26 cellular contexts compared by ENCODE assay signal in the genomic region with DNA sequence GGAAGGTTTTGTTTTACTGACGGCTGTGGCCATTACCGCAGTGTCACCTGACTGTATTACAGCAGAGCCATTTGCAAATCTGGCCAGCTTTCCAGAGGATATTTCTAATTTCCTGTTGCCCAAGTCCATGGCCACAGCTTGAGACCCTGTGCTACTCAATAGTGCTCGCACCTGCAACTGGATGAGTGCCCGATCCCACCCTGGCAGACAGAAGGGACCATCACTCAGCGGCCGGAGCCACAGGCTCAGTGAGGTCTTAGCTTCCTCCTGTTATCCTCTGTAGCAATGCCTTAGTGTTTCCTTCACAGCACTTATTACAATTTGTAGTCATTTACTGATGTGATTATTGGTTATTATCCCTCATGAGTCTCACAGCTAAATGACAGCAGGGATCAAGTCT.
"Had no signal": no experiment of that assay in that cellular context is flagged by ENCODE, and none has a peak within 500 bp of the region (broad histone marks: within the 10 kb centered on the region; RNA-seq: fewer than 3 reads in every experiment).

No MANE protein-coding gene starts in this region.

- DNase-seq: colonic mucosa; cortex of kidney; effector CD8-positive, alpha-beta T cell; effector memory CD8-positive, alpha-beta T cell; endodermal cell; erythroblast; esophagus squamous epithelium; foreskin fibroblast; heart left ventricle; hypothalamus; immature natural killer cell; islet precursor cell; kidney; kidney glomerular epithelial cell; left colon; left ventricle myocardium superior; mammary epithelial cell; mesendoderm; midbrain; naive B cell had no signal

- ATAC-seq: effector memory CD8-positive, alpha-beta T cell; esophagus mucosa; gastroesophageal sphincter; heart left ventricle; left colon; left lung; left ventricle myocardium superior had no signal

- H3K9me3 ChIP-seq: colonic mucosa, esophagus squamous epithelium, gastroesophageal sphincter, heart left ventricle, left lung had no signal

- H3K27ac ChIP-seq: colonic mucosa, epithelial cell of prostate, esophagus squamous epithelium, gastroesophageal sphincter, heart left ventricle, hepatocyte had no signal

- H3K4me1 ChIP-seq: colonic mucosa, esophagus squamous epithelium, gastroesophageal sphincter, heart left ventricle, left lung had no signal

- H3K36me3 ChIP-seq: colonic mucosa, esophagus squamous epithelium, gastroesophageal sphincter, heart left ventricle, left lung had no signal

- H3K27me3 ChIP-seq: colonic mucosa, esophagus squamous epithelium, gastroesophageal sphincter, heart left ventricle, hepatocyte, left lung had no signal

- H3K4me3 ChIP-seq: colonic mucosa, esophagus squamous epithelium, gastroesophageal sphincter, heart left ventricle, hepatocyte, left lung, lung had no signal
